Comparison of ENCODE assay signal across 20 cellular contexts in genomic region chr6:110517034-110517433, GRCh38. TPM values are rescaled to one million over a fixed set of nuclear protein-coding genes. Genes with fewer than 3 reads are reported as not detected.
"Had no signal": no experiment of that assay in that cellular context is flagged by ENCODE, and none has a peak within 500 bp of the region (broad histone marks: within the 10 kb centered on the region; RNA-seq: fewer than 3 reads in every experiment).

No MANE protein-coding gene starts in this region.

- ATAC-seq: activated CD8-positive, alpha-beta T cell treated with anti-CD3 and anti-CD28 coated beads, Interleukin-2, amount 10 ng/mL, durations not matched to agents 7 days and 5 days; activated T-cell treated with anti-CD3 and anti-CD28 coated beads, Interleukin-2, amount 50 U/mL, for 4 hours; gastrocnemius medialis; naive thymus-derived CD8-positive, alpha-beta T cell; stimulated activated naive CD8-positive, alpha-beta T cell treated with anti-CD3 and anti-CD28 coated beads, Interleukin-15, Interleukin-2, amounts not matched to agents 100 U/mL and 50 U/mL, for 24 hours had no signal

- H3K27me3 ChIP-seq: colonic mucosa, gastrocnemius medialis, heart left ventricle had no signal

- DNase-seq: activated CD4-positive, alpha-beta T cell treated with anti-CD3 and anti-CD28 coated beads, Interleukin-2, amount 10 ng/mL, durations not matched to agents 7 days and 5 days; activated CD8-positive, alpha-beta T cell treated with anti-CD3 and anti-CD28 coated beads, Interleukin-2, amount 10 ng/mL, durations not matched to agents 7 days and 5 days; activated naive CD4-positive, alpha-beta T cell treated with anti-CD3 and anti-CD28 coated beads for 36 hours; activated T-cell treated with anti-CD3 and anti-CD28 coated beads, Interleukin-2, amount 50 U/mL, for 4 hours; anterior cingulate cortex; central memory CD4-positive, alpha-beta T cell; colonic mucosa; endodermal cell; gastrocnemius medialis; heart left ventricle; left ventricle myocardium inferior; naive thymus-derived CD8-positive, alpha-beta T cell; retina; stimulated activated naive CD8-positive, alpha-beta T cell treated with anti-CD3 and anti-CD28 coated beads, Interleukin-15, Interleukin-2, amounts not matched to agents 100 U/mL and 50 U/mL, for 24 hours; substantia nigra; T1000; tibial artery had no signal

- H3K4me1 ChIP-seq: colonic mucosa, gastrocnemius medialis, tibial artery had no signal

- H3K4me3 ChIP-seq: colonic mucosa, gastrocnemius medialis, heart left ventricle, left ventricle myocardium inferior, tibial artery had no signal

- H3K36me3 ChIP-seq: colonic mucosa, gastrocnemius medialis, heart left ventricle, left ventricle myocardium inferior, tibial artery had no signal

- H3K9me3 ChIP-seq: colonic mucosa, gastrocnemius medialis, heart left ventricle, left ventricle myocardium inferior, tibial artery had no signal

- H3K27ac ChIP-seq: colonic mucosa, epithelial cell of prostate, gastrocnemius medialis, heart left ventricle, left ventricle myocardium inferior, tibial artery had no signal

RNA-seq across cellular contexts. Expression of gene SLC22A16, which starts 40.6 kb away (rescaled TPM):
- total RNA-seq: activated CD4-positive, alpha-beta T cell treated with anti-CD3 and anti-CD28 coated beads, Interleukin-2, amount 10 ng/mL, durations not matched to agents 7 days and 5 days; activated CD8-positive, alpha-beta T cell treated with anti-CD3 and anti-CD28 coated beads, Interleukin-2, amount 10 ng/mL, durations not matched to agents 7 days and 5 days; activated naive CD4-positive, alpha-beta T cell treated with anti-CD3 and anti-CD28 coated beads for 36 hours; activated T-cell treated with anti-CD3 and anti-CD28 coated beads, Interleukin-2, amount 50 U/mL, for 4 hours; endodermal cell; fibroblast of lung; gastrocnemius medialis; left ventricle myocardium inferior; naive thymus-derived CD8-positive, alpha-beta T cell; T-helper 1 cell treated with Interleukin-12 subunit alpha and Interleukin-12 subunit beta and Interleukin-4 antibody, amounts not matched to agents 30 ng/mL and 1 ng/mL, for 36 hours had no signal
- polyA plus RNA-seq: fibroblast of lung; naive thymus-derived CD8-positive, alpha-beta T cell had no signal
